1 cellular context compared by ENCODE assay signal in the genomic region with DNA sequence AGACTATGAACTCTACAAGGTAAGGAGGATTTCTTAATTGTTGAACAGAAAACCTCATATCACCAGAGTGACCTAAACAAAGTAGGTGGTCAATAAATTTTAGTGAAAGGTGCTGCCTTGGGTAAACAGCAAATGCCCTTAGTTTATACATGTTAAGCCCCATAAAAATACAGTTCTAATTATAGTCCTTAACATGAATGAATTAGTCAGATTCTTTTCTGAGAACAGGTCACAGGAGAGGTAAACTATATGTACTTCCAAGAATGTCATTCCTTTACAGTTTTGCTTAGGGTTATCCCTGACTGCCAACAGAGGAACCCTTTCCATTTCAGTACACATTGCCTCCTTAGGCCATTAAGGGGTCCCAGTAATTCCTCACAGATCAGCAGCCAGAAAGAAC.
TF ChIP-seq lines count a peak whose summit lies in the region.

No MANE protein-coding gene starts in this region.

TF ChIP-seq in WTC11, 78 proteins besides CTCF, POLR2A, EP300 and RAD21 (continued from another document):
- TF ChIP-seq, protein P1, sequence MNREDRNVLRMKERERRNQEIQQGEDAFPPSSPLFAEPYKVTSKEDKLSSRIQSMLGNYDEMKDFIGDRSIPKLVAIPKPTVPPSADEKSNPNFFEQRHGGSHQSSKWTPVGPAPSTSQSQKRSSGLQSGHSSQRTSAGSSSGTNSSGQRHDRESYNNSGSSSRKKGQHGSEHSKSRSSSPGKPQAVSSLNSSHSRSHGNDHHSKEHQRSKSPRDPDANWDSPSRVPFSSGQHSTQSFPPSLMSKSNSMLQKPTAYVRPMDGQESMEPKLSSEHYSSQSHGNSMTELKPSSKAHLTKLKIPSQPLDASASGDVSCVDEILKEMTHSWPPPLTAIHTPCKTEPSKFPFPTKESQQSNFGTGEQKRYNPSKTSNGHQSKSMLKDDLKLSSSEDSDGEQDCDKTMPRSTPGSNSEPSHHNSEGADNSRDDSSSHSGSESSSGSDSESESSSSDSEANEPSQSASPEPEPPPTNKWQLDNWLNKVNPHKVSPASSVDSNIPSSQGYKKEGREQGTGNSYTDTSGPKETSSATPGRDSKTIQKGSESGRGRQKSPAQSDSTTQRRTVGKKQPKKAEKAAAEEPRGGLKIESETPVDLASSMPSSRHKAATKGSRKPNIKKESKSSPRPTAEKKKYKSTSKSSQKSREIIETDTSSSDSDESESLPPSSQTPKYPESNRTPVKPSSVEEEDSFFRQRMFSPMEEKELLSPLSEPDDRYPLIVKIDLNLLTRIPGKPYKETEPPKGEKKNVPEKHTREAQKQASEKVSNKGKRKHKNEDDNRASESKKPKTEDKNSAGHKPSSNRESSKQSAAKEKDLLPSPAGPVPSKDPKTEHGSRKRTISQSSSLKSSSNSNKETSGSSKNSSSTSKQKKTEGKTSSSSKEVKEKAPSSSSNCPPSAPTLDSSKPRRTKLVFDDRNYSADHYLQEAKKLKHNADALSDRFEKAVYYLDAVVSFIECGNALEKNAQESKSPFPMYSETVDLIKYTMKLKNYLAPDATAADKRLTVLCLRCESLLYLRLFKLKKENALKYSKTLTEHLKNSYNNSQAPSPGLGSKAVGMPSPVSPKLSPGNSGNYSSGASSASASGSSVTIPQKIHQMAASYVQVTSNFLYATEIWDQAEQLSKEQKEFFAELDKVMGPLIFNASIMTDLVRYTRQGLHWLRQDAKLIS (CRISPR knock-in tag; IDR thresholded peaks at IDR 0.05; ENCODE audit: borderline replicate concordance) = no peak
- TF ChIP-seq, protein P2, sequence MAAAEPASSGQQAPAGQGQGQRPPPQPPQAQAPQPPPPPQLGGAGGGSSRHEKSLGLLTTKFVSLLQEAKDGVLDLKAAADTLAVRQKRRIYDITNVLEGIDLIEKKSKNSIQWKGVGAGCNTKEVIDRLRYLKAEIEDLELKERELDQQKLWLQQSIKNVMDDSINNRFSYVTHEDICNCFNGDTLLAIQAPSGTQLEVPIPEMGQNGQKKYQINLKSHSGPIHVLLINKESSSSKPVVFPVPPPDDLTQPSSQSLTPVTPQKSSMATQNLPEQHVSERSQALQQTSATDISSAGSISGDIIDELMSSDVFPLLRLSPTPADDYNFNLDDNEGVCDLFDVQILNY (CRISPR knock-in tag; IDR thresholded peaks at IDR 0.05) = no peak
- TF ChIP-seq, protein P3, sequence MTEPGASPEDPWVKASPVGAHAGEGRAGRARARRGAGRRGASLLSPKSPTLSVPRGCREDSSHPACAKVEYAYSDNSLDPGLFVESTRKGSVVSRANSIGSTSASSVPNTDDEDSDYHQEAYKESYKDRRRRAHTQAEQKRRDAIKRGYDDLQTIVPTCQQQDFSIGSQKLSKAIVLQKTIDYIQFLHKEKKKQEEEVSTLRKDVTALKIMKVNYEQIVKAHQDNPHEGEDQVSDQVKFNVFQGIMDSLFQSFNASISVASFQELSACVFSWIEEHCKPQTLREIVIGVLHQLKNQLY (CRISPR knock-in tag; IDR thresholded peaks at IDR 0.05) = no peak
- no peak for TF ChIP-seq HMGA2 (CRISPR knock-in tag; IDR thresholded peaks at IDR 0.05)
- TF ChIP-seq TP53 (CRISPR knock-in tag; IDR thresholded peaks at IDR 0.05) = no peak
- TF ChIP-seq FOXJ3 (CRISPR knock-in tag; IDR thresholded peaks at IDR 0.05; ENCODE audit: borderline replicate concordance) = no peak
- TF ChIP-seq, protein P4, sequence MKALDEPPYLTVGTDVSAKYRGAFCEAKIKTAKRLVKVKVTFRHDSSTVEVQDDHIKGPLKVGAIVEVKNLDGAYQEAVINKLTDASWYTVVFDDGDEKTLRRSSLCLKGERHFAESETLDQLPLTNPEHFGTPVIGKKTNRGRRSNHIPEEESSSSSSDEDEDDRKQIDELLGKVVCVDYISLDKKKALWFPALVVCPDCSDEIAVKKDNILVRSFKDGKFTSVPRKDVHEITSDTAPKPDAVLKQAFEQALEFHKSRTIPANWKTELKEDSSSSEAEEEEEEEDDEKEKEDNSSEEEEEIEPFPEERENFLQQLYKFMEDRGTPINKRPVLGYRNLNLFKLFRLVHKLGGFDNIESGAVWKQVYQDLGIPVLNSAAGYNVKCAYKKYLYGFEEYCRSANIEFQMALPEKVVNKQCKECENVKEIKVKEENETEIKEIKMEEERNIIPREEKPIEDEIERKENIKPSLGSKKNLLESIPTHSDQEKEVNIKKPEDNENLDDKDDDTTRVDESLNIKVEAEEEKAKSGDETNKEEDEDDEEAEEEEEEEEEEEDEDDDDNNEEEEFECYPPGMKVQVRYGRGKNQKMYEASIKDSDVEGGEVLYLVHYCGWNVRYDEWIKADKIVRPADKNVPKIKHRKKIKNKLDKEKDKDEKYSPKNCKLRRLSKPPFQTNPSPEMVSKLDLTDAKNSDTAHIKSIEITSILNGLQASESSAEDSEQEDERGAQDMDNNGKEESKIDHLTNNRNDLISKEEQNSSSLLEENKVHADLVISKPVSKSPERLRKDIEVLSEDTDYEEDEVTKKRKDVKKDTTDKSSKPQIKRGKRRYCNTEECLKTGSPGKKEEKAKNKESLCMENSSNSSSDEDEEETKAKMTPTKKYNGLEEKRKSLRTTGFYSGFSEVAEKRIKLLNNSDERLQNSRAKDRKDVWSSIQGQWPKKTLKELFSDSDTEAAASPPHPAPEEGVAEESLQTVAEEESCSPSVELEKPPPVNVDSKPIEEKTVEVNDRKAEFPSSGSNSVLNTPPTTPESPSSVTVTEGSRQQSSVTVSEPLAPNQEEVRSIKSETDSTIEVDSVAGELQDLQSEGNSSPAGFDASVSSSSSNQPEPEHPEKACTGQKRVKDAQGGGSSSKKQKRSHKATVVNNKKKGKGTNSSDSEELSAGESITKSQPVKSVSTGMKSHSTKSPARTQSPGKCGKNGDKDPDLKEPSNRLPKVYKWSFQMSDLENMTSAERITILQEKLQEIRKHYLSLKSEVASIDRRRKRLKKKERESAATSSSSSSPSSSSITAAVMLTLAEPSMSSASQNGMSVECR (CRISPR knock-in tag; IDR thresholded peaks at IDR 0.05; ENCODE audit: borderline replicate concordance) = no peak
- TF ChIP-seq, protein P5, sequence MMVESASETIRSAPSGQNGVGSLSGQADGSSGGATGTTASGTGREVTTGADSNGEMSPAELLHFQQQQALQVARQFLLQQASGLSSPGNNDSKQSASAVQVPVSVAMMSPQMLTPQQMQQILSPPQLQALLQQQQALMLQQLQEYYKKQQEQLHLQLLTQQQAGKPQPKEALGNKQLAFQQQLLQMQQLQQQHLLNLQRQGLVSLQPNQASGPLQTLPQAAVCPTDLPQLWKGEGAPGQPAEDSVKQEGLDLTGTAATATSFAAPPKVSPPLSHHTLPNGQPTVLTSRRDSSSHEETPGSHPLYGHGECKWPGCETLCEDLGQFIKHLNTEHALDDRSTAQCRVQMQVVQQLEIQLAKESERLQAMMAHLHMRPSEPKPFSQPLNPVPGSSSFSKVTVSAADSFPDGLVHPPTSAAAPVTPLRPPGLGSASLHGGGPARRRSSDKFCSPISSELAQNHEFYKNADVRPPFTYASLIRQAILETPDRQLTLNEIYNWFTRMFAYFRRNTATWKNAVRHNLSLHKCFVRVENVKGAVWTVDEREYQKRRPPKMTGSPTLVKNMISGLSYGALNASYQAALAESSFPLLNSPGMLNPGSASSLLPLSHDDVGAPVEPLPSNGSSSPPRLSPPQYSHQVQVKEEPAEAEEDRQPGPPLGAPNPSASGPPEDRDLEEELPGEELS (CRISPR knock-in tag; IDR thresholded peaks at IDR 0.05) = no peak
- TF ChIP-seq, protein P6, sequence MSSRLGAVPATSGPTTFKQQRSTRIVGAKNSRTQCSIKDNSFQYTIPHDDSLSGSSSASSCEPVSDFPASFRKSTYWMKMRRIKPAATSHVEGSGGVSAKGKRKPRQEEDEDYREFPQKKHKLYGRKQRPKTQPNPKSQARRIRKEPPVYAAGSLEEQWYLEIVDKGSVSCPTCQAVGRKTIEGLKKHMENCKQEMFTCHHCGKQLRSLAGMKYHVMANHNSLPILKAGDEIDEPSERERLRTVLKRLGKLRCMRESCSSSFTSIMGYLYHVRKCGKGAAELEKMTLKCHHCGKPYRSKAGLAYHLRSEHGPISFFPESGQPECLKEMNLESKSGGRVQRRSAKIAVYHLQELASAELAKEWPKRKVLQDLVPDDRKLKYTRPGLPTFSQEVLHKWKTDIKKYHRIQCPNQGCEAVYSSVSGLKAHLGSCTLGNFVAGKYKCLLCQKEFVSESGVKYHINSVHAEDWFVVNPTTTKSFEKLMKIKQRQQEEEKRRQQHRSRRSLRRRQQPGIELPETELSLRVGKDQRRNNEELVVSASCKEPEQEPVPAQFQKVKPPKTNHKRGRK (CRISPR knock-in tag; IDR thresholded peaks at IDR 0.05; ENCODE audit: borderline replicate concordance) = no peak
- TF ChIP-seq ESRRA (CRISPR knock-in tag; IDR thresholded peaks at IDR 0.05; ENCODE audit: borderline replicate concordance) = no peak
- TF ChIP-seq, protein P7, sequence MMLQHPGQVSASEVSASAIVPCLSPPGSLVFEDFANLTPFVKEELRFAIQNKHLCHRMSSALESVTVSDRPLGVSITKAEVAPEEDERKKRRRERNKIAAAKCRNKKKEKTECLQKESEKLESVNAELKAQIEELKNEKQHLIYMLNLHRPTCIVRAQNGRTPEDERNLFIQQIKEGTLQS (CRISPR knock-in tag; conservative IDR thresholded peaks at IDR 0.05) = no peak
- TF ChIP-seq, protein P8, sequence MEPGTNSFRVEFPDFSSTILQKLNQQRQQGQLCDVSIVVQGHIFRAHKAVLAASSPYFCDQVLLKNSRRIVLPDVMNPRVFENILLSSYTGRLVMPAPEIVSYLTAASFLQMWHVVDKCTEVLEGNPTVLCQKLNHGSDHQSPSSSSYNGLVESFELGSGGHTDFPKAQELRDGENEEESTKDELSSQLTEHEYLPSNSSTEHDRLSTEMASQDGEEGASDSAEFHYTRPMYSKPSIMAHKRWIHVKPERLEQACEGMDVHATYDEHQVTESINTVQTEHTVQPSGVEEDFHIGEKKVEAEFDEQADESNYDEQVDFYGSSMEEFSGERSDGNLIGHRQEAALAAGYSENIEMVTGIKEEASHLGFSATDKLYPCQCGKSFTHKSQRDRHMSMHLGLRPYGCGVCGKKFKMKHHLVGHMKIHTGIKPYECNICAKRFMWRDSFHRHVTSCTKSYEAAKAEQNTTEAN (CRISPR knock-in tag; IDR thresholded peaks at IDR 0.05) = no peak
- TF ChIP-seq GTF2I (CRISPR knock-in tag; conservative IDR thresholded peaks at IDR 0.05) = no peak
TF ChIP-seq in WTC11: peak in this region for 0.
